Comparison of ENCODE assay signal across 1 cellular context in genomic region chr1:47405697-47406096, GRCh38.
TF ChIP-seq lines count a peak whose summit lies in the region.

No MANE protein-coding gene starts in this region.

TF ChIP-seq in K562, 482 proteins besides CTCF, POLR2A, EP300 and RAD21 (continued from another document):
- no peak for TF ChIP-seq ZNF398 (CRISPR knock-in tag; IDR thresholded peaks at IDR 0.05)
- TF ChIP-seq MEF2A (IDR thresholded peaks at IDR 0.05; ENCODE audit: control insufficient read depth, low read depth, low read length) = no peak
- TF ChIP-seq BCL6 (CRISPR knock-in tag; IDR thresholded peaks at IDR 0.05) = no peak
- TF ChIP-seq XRCC5 (IDR thresholded peaks at IDR 0.05; ENCODE audit: low read depth, low read length) = no peak
- no peak for TF ChIP-seq CHD7 (IDR thresholded peaks at IDR 0.05; ENCODE audit: low read depth, low read length)
- TF ChIP-seq ZFP36 (IDR thresholded peaks at IDR 0.05; ENCODE audit: low read depth, low read length, partially characterized antibody) = peak; percentile 23
- TF ChIP-seq MED1 (CRISPR knock-in tag; IDR thresholded peaks at IDR 0.05; ENCODE audit: borderline replicate concordance) = no peak
- TF ChIP-seq, protein P1, sequence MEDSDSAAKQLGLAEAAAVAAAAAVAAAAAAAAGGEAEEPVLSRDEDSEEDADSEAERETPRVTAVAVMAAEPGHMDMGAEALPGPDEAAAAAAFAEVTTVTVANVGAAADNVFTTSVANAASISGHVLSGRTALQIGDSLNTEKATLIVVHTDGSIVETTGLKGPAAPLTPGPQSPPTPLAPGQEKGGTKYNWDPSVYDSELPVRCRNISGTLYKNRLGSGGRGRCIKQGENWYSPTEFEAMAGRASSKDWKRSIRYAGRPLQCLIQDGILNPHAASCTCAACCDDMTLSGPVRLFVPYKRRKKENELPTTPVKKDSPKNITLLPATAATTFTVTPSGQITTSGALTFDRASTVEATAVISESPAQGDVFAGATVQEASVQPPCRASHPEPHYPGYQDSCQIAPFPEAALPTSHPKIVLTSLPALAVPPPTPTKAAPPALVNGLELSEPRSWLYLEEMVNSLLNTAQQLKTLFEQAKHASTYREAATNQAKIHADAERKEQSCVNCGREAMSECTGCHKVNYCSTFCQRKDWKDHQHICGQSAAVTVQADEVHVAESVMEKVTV (CRISPR knock-in tag; IDR thresholded peaks at IDR 0.05) = no peak
- peak; percentile 74 for TF ChIP-seq SPI1 (IDR thresholded peaks at IDR 0.05; ENCODE audit: borderline replicate concordance, low read depth, low read length)
- no peak for TF ChIP-seq KLF16 (IDR thresholded peaks at IDR 0.05)
- no peak for TF ChIP-seq CBX3 (IDR thresholded peaks at IDR 0.05; ENCODE audit: borderline replicate concordance in 1 of 2, low read length in 2 of 2)
- no peak for TF ChIP-seq MBD2 (IDR thresholded peaks at IDR 0.05; ENCODE audit: borderline replicate concordance, low read depth)
- TF ChIP-seq NEUROD1 (IDR thresholded peaks at IDR 0.05; ENCODE audit: borderline replicate concordance, low read depth, low read length, partially characterized antibody) = no peak
- no peak for TF ChIP-seq PTBP1 (IDR thresholded peaks at IDR 0.05; ENCODE audit: low read depth, low read length)
- TF ChIP-seq EGR1 (conservative IDR thresholded peaks at IDR 0.05) = no peak
